Comparison of ENCODE assay signal across 23 cellular contexts in the genomic region with DNA sequence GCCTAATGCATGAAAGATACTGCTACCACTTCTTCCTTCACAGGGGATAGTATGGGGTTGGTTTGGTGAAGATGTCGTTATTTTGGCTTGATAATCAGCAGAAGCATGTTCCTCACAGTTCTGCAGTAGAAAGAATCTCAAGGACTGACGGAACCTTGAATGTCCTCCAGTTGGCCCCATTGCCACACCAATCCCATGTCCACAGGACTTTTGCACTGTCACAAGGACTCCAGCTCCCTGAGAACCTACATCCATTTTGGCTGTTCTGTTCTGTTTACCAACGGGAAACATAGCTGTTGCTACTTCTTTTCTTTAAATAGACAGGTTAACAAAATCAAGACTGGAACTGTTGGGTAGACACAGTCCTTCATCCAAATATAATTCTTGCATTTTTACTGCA.
"Had no signal": no experiment of that assay in that cellular context is flagged by ENCODE, and none has a peak within 500 bp of the region (broad histone marks: within the 10 kb centered on the region; RNA-seq: fewer than 3 reads in every experiment).

No MANE protein-coding gene starts in this region.

- H3K36me3 ChIP-seq: ovary, suprapubic skin, thoracic aorta, tibial artery, upper lobe of right lung had no signal

- ATAC-seq: left lobe of liver; mucosa of descending colon; naive thymus-derived CD4-positive, alpha-beta T cell; natural killer cell treated with Interleukin-12 subunit alpha and Interleukin-12 subunit beta and Interleukin-15 and Interleukin-18, amount 100 ng/mL, for 72 hours; sciatic nerve; upper lobe of right lung had no signal

- H3K4me3 ChIP-seq: hepatocyte, lung, mucosa of descending colon, ovary, skin epidermis, suprapubic skin, thoracic aorta, tibial artery, upper lobe of right lung had no signal

- H3K27me3 ChIP-seq: hepatocyte, ovary, suprapubic skin, tibial artery, upper lobe of right lung had no signal

- FAIRE-seq: urothelium cell line had no signal

- H3K4me1 ChIP-seq: suprapubic skin, tibial artery, upper lobe of right lung had no signal

- DNase-seq: islet precursor cell; mesendoderm; mucosa of descending colon; naive thymus-derived CD4-positive, alpha-beta T cell; ovary; right cardiac atrium; stimulated activated CD4-positive, alpha-beta T cell treated with anti-CD3 and anti-CD28 coated beads, Interleukin-12 subunit alpha, Interleukin-12 subunit beta, amount 100 ng/mL, for 4 hours; stimulated activated CD4-positive, alpha-beta T cell treated with anti-CD3 and anti-CD28 coated beads, Interleukin-15, amount 100 ng/mL, for 24 hours; stimulated activated CD4-positive, alpha-beta T cell treated with anti-CD3 and anti-CD28 coated beads, Interleukin-2, amount 100 ng/mL, for 24 hours; stimulated activated CD4-positive, alpha-beta T cell treated with anti-CD3 and anti-CD28 coated beads, Interleukin-4, amount 100 ng/mL, for 1 hour; stimulated activated naive CD4-positive, alpha-beta T cell; tibial artery; trophoblast cell; upper lobe of right lung had no signal

- H3K9me3 ChIP-seq: mucosa of descending colon, ovary, suprapubic skin, thoracic aorta, tibial artery, upper lobe of right lung had no signal

- H3K27ac ChIP-seq: hepatocyte, ovary, skin epidermis, suprapubic skin, thoracic aorta, tibial artery, upper lobe of right lung had no signal
